Comparison of ENCODE assay signal across 13 cellular contexts in the genomic region with DNA sequence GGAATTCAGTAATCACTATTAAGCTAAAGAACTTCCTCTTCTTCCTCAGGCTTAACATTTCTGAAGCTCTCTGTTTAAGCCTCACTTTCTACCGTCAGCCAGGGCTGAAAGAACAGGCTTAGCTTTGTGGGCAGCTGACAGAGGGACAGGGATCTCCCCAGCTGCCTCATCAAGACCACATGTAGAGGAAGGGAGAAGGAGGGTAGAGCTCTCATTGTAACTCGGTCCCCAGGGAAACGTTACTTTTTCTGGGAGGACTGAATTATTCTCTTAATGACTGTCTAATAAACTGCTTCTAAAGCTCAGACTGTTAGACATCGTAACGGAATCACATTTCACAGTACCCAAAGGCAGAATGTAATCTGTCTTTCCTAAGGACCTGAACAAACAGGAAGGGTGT.
A peak's percentile ranks its signal among the peaks of the same experiment; 100 is the strongest.
DNase-seq lines count a peak whose midpoint lies in the region; ATAC-seq lines count a peak whose summit lies in the region.
"Had no signal": no experiment of that assay in that cellular context is flagged by ENCODE, and none has a peak within 500 bp of the region (broad histone marks: within the 10 kb centered on the region; RNA-seq: fewer than 3 reads in every experiment).

No MANE protein-coding gene starts in this region.

- peaks cover 10 to 32% (median 22%) of the 10 kb centered on the region in 5 donors for H3K27me3 Mint-ChIP-seq in naive thymus-derived CD4-positive, alpha-beta T cell

- H3K36me3 Mint-ChIP-seq in naive thymus-derived CD4-positive, alpha-beta T cell, result no peaks in the 10 kb centered on the region
- H3K36me3 Mint-ChIP-seq: activated naive CD8-positive, alpha-beta T cell treated with anti-CD3 and anti-CD28 coated beads, Interleukin-2, amount 10 ng/mL, durations not matched to agents 7 days and 5 days had no signal

- H3K27ac ChIP-seq in naive thymus-derived CD4-positive, alpha-beta T cell (ENCODE audit: low read depth, low read length), result no peak overlapping the region

- peaks cover 0 to 6% (median 0%) of the 10 kb centered on the region in 7 donors for H3K4me1 Mint-ChIP-seq in naive thymus-derived CD4-positive, alpha-beta T cell
- H3K4me1 Mint-ChIP-seq: activated naive CD8-positive, alpha-beta T cell treated with anti-CD3 and anti-CD28 coated beads, Interleukin-2, amount 10 ng/mL, durations not matched to agents 7 days and 5 days had no signal

- no peaks in the 10 kb centered on the region for H3K9me3 ChIP-seq in naive thymus-derived CD4-positive, alpha-beta T cell (ENCODE audit: control insufficient read depth in 2 of 3, low read length in 3 of 3)

- ATAC-seq in HG02571 (IDR thresholded peaks at IDR 0.05; ENCODE audit: unreplicated experiment), result peak; percentile 62
- no peak for ATAC-seq in naive thymus-derived CD4-positive, alpha-beta T cell
- ATAC-seq in left colon, result no peak
- ATAC-seq: PC-3 had no signal

- peaks cover 0 to under 1% (median 0%) of the 10 kb centered on the region in 11 donors for H3K9me3 Mint-ChIP-seq in naive thymus-derived CD4-positive, alpha-beta T cell
- H3K9me3 Mint-ChIP-seq: activated naive CD8-positive, alpha-beta T cell treated with anti-CD3 and anti-CD28 coated beads, Interleukin-2, amount 10 ng/mL, durations not matched to agents 7 days and 5 days; stimulated activated naive CD8-positive, alpha-beta T cell treated with anti-CD3 and anti-CD28 coated beads, Interleukin-15, Interleukin-2, amounts not matched to agents 100 ng/mL and 50 ng/mL, for 24 hours had no signal

- no peak overlapping the region for H3K4me3 ChIP-seq in naive thymus-derived CD4-positive, alpha-beta T cell (ENCODE audit: low read length)

- H3K36me3 ChIP-seq in naive thymus-derived CD4-positive, alpha-beta T cell (ENCODE audit: control insufficient read depth in 2 of 3, insufficient read depth in 3 of 3, low read length in 3 of 3), result no peaks in the 10 kb centered on the region

- intact Hi-C loops in naive thymus-derived CD4-positive, alpha-beta T cell (cut with micrococcal nuclease), result no loop called here
- intact Hi-C loops in left colon (cut with DNase I, micrococcal nuclease), result no loop called here

- no peaks in the 10 kb centered on the region for H3K27me3 ChIP-seq in naive thymus-derived CD4-positive, alpha-beta T cell (ENCODE audit: control insufficient read depth in 2 of 2, insufficient read depth in 2 of 2, low read length in 2 of 2)

- H3K4me3 Mint-ChIP-seq in naive thymus-derived CD4-positive, alpha-beta T cell, result no peak overlapping the region
- H3K4me3 Mint-ChIP-seq: activated naive CD8-positive, alpha-beta T cell treated with anti-CD3 and anti-CD28 coated beads, Interleukin-2, amount 10 ng/mL, durations not matched to agents 7 days and 5 days; stimulated activated naive CD8-positive, alpha-beta T cell treated with anti-CD3 and anti-CD28 coated beads, Interleukin-15, Interleukin-2, amounts not matched to agents 100 ng/mL and 50 ng/mL, for 24 hours had no signal

- H3K4me1 ChIP-seq in naive thymus-derived CD4-positive, alpha-beta T cell (ENCODE audit: control insufficient read depth in 2 of 2, insufficient read depth in 2 of 2, low read length in 2 of 2), result no peaks in the 10 kb centered on the region

- POLR2A ChIA-PET in naive thymus-derived CD4-positive, alpha-beta T cell (lab: Charles Lee), result no interaction called here

- CTCF ChIA-PET in naive thymus-derived CD4-positive, alpha-beta T cell (lab: Charles Lee), result no interaction called here

- peak; percentile 25 for DNase-seq in DMS153 treated with DMSO at 0.1 percent for 48 hours (lab: John Stamatoyannopoulos, UW; ENCODE audit: unreplicated experiment)
- DNase-seq in NCI-H69 (lab: John Stamatoyannopoulos, UW), result peak; percentile 46
- DNase-seq in iris pigment epithelial cell (ENCODE audit: low read depth), result peak; percentile 13
- no peak for DNase-seq in naive thymus-derived CD4-positive, alpha-beta T cell
- no peak for DNase-seq in left colon
- DNase-seq in GM03348 (ENCODE audit: low spot score), result no peak
- DNase-seq in NCI-H187 (lab: John Stamatoyannopoulos, UW), result no peak
- DNase-seq: activated naive CD8-positive, alpha-beta T cell treated with anti-CD3 and anti-CD28 coated beads, Interleukin-2, amount 10 ng/mL, durations not matched to agents 7 days and 5 days; erythroblast; left cardiac atrium; PC-3 had no signal

- H3K27ac Mint-ChIP-seq in naive thymus-derived CD4-positive, alpha-beta T cell, result no peak overlapping the region
- H3K27ac Mint-ChIP-seq: activated naive CD8-positive, alpha-beta T cell treated with anti-CD3 and anti-CD28 coated beads, Interleukin-2, amount 10 ng/mL, durations not matched to agents 7 days and 5 days; stimulated activated naive CD8-positive, alpha-beta T cell treated with anti-CD3 and anti-CD28 coated beads, Interleukin-15, Interleukin-2, amounts not matched to agents 100 ng/mL and 50 ng/mL, for 24 hours had no signal

Comparison
In these comparisons a context has a peak if more than half of its experiments do, and no peak if none do; other contexts are left out.
1. DNase-seq: peak in DMS153 treated with DMSO at 0.1 percent for 48 hours (single experiment), NCI-H69 (single experiment) and iris pigment epithelial cell (single experiment); none in naive thymus-derived CD4-positive, alpha-beta T cell (0 of 9), left colon (0 of 2), GM03348 (single experiment) and NCI-H187 (0 of 2).